ENCODE assay signal across 16 cellular contexts in genomic region chr4:10733486-10733885, GRCh38. TPM values are rescaled to one million over a fixed set of nuclear protein-coding genes. Genes with fewer than 3 reads are reported as not detected.
"Had no signal": no experiment of that assay in that cellular context is flagged by ENCODE, and none has a peak within 500 bp of the region (broad histone marks: within the 10 kb centered on the region; RNA-seq: fewer than 3 reads in every experiment).

No MANE protein-coding gene starts in this region.

- H3K9me3 Mint-ChIP-seq: neural progenitor cell had no signal

- DNase-seq: activated CD8-positive, alpha-beta memory T cell treated with anti-CD3 and anti-CD28 coated beads, Interleukin-2, amount 10 ng/mL, durations not matched to agents 7 days and 5 days; activated gamma-delta T cell treated with Interleukin-2 at 50 U/mL for 16 hours; activated T-cell treated with anti-CD3 and anti-CD28 coated beads, Interleukin-2, amount 50 U/mL, for 24 hours; heart right ventricle; SW 1271; T1000; tibial artery had no signal

- ATAC-seq: activated CD4-positive, CD25-positive, alpha-beta regulatory T cell treated with anti-CD3 and anti-CD28 coated beads, Interleukin-2, amount 50 U/mL, for 24 hours; activated CD8-positive, alpha-beta memory T cell treated with anti-CD3 and anti-CD28 coated beads, Interleukin-2, amount 10 ng/mL, durations not matched to agents 7 days and 5 days; gastroesophageal sphincter; heart right ventricle; sciatic nerve had no signal

- H3K36me3 Mint-ChIP-seq: activated CD8-positive, alpha-beta memory T cell treated with anti-CD3 and anti-CD28 coated beads, Interleukin-2, amount 10 ng/mL, durations not matched to agents 7 days and 5 days; mesothelial cell of epicardium; neural progenitor cell had no signal

- H3K4me3 Mint-ChIP-seq: activated CD8-positive, alpha-beta memory T cell treated with anti-CD3 and anti-CD28 coated beads, Interleukin-2, amount 10 ng/mL, durations not matched to agents 7 days and 5 days; activated T-cell treated with anti-CD3 and anti-CD28 coated beads, Interleukin-2, amount 50 U/mL, for 24 hours; mesothelial cell of epicardium; neural progenitor cell had no signal

- H3K27ac Mint-ChIP-seq: activated CD8-positive, alpha-beta memory T cell treated with anti-CD3 and anti-CD28 coated beads, Interleukin-2, amount 10 ng/mL, durations not matched to agents 7 days and 5 days; mesothelial cell of epicardium; neural progenitor cell had no signal

- H3K27me3 Mint-ChIP-seq: activated T-cell treated with anti-CD3 and anti-CD28 coated beads, Interleukin-2, amount 50 U/mL, for 24 hours had no signal

RNA-seq across cellular contexts. Expression of gene CLNK, which starts 48.9 kb away (rescaled TPM):
- total RNA-seq: astrocyte, mesothelial cell of epicardium, myocyte, osteocyte, pulmonary artery endothelial cell, sciatic nerve had no signal
